In the genomic region with DNA sequence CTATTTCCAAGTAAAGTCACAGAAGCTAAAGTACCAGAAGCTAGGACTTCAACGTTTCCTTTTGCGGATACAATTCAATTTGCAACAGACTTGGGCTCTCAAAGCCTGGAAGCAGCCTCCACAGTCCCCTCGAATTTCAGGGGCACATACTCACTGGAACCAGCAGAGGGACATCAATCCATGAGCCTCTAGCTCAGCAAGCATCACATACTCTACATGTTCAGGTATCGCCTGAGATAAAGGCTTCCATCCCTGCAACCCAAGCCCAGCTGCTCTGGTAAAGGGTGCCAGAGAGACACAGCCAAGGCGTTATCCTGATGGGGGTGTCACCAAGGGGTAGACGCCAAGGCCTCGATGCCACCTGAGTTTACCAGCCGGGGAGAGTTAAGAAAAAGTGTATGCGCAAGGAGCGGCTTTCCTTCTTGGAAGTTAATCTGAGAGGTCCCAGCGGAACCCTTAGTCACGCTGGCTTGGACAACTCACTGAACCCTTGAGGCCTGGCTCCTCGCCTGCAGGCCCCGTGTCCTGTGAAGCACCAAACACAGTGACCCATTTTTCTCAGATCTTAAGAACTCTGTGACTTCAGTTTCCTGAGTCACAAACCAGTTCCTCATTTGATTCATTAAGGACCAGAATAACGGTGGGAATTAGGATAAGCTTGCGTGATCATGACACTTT, we compare ENCODE assay signal across 1 cellular context.
TF ChIP-seq lines count a peak whose summit lies in the region.

No MANE protein-coding gene starts in this region.

TF ChIP-seq in A549, 52 proteins besides CTCF, POLR2A, EP300 and RAD21:
- no peak for TF ChIP-seq TFCP2L1 (CRISPR knock-in tag; IDR thresholded peaks at IDR 0.05)
- TF ChIP-seq ESRRA (IDR thresholded peaks at IDR 0.05; ENCODE audit: borderline replicate concordance, low read length) = no peak
- TF ChIP-seq FOSB (CRISPR knock-in tag; IDR thresholded peaks at IDR 0.05) = no peak
- TF ChIP-seq KDM1A (IDR thresholded peaks at IDR 0.05; ENCODE audit: low read depth) = no peak
- TF ChIP-seq HDAC2 (IDR thresholded peaks at IDR 0.05) = no peak
- TF ChIP-seq CHD4 (IDR thresholded peaks at IDR 0.05; ENCODE audit: borderline replicate concordance) = no peak
- TF ChIP-seq, protein P1, sequence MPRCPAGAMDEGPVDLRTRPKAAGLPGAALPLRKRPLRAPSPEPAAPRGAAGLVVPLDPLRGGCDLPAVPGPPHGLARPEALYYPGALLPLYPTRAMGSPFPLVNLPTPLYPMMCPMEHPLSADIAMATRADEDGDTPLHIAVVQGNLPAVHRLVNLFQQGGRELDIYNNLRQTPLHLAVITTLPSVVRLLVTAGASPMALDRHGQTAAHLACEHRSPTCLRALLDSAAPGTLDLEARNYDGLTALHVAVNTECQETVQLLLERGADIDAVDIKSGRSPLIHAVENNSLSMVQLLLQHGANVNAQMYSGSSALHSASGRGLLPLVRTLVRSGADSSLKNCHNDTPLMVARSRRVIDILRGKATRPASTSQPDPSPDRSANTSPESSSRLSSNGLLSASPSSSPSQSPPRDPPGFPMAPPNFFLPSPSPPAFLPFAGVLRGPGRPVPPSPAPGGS (IDR thresholded peaks at IDR 0.05) = no peak
- TF ChIP-seq NPAS2 (CRISPR knock-in tag; IDR thresholded peaks at IDR 0.05; ENCODE audit: borderline replicate concordance) = no peak
- no peak for TF ChIP-seq CBX2 (IDR thresholded peaks at IDR 0.05; ENCODE audit: borderline replicate concordance, low read depth)
- TF ChIP-seq RFX5 (IDR thresholded peaks at IDR 0.05) = no peak
- no peak for TF ChIP-seq ZSCAN20 (CRISPR knock-in tag; IDR thresholded peaks at IDR 0.05)
- TF ChIP-seq, protein P2, sequence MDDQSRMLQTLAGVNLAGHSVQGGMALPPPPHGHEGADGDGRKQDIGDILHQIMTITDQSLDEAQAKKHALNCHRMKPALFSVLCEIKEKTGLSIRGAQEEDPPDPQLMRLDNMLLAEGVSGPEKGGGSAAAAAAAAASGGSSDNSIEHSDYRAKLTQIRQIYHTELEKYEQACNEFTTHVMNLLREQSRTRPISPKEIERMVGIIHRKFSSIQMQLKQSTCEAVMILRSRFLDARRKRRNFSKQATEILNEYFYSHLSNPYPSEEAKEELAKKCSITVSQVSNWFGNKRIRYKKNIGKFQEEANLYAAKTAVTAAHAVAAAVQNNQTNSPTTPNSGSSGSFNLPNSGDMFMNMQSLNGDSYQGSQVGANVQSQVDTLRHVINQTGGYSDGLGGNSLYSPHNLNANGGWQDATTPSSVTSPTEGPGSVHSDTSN (IDR thresholded peaks at IDR 0.05) = no peak
- TF ChIP-seq TP53 (CRISPR knock-in tag; IDR thresholded peaks at IDR 0.05) = no peak
- TF ChIP-seq, protein P3, sequence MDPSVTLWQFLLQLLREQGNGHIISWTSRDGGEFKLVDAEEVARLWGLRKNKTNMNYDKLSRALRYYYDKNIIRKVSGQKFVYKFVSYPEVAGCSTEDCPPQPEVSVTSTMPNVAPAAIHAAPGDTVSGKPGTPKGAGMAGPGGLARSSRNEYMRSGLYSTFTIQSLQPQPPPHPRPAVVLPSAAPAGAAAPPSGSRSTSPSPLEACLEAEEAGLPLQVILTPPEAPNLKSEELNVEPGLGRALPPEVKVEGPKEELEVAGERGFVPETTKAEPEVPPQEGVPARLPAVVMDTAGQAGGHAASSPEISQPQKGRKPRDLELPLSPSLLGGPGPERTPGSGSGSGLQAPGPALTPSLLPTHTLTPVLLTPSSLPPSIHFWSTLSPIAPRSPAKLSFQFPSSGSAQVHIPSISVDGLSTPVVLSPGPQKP (IDR thresholded peaks at IDR 0.05; ENCODE audit: low read depth, low read length) = no peak
- TF ChIP-seq ZNF302 (CRISPR knock-in tag; IDR thresholded peaks at IDR 0.05) = no peak
- TF ChIP-seq CBX8 (IDR thresholded peaks at IDR 0.05) = no peak
- TF ChIP-seq HOXA7 (CRISPR knock-in tag; IDR thresholded peaks at IDR 0.05) = no peak
- TF ChIP-seq EHMT2 (IDR thresholded peaks at IDR 0.05; ENCODE audit: low read depth) = no peak
